ENCODE assay signal across 7 cellular contexts in genomic region chr12:116533343-116534248, GRCh38. TPM values are rescaled to one million over a fixed set of nuclear protein-coding genes. Genes with fewer than 3 reads are reported as not detected.
DNase-seq lines count a peak whose midpoint lies in the region; ATAC-seq and TF ChIP-seq lines count a peak whose summit lies in the region.

No MANE protein-coding gene starts in this region.

- H3K9me3 Mint-ChIP-seq in activated CD8-positive, alpha-beta T cell treated with anti-CD3 and anti-CD28 coated beads for 36 hours = no peaks in the 10 kb centered on the region

- H3K36me3 ChIP-seq in ectodermal cell (ENCODE audit: control insufficient read depth, insufficient read depth, low read length) = no peaks in the 10 kb centered on the region
- no peaks in the 10 kb centered on the region for H3K36me3 ChIP-seq in lung (ENCODE audit: control insufficient read depth in 2 of 2, insufficient read depth in 2 of 2, low read length in 2 of 2)

- peaks cover 3% of the 10 kb centered on the region for H3K27me3 Mint-ChIP-seq in activated CD8-positive, alpha-beta T cell treated with anti-CD3 and anti-CD28 coated beads for 36 hours

- peaks cover 32% of the 10 kb centered on the region for H3K4me1 Mint-ChIP-seq in activated CD8-positive, alpha-beta T cell treated with anti-CD3 and anti-CD28 coated beads for 36 hours (ENCODE audit: low read depth)

- no peaks in the 10 kb centered on the region for H3K9me3 ChIP-seq in ectodermal cell (ENCODE audit: control insufficient read depth, low read length)
- H3K9me3 ChIP-seq in lung (ENCODE audit: control insufficient read depth in 2 of 2, insufficient read depth in 1 of 2, low read length in 1 of 2) = no peaks in the 10 kb centered on the region

- CTCF ChIA-PET in activated CD8-positive, alpha-beta T cell treated with anti-CD3 and anti-CD28 coated beads for 36 hours (lab: Charles Lee) = interaction anchor here (0.6 to 1.3 kb wide), 2 partner anchors 26 to 504 kb away, joined by 3 to 6 read pairs; partner anchors contain the start of gene MAP1LC3B2

- peak overlapping the region; percentile 68 for H3K4me3 Mint-ChIP-seq in activated CD8-positive, alpha-beta T cell treated with anti-CD3 and anti-CD28 coated beads for 36 hours

- ATAC-seq in GM18867 (IDR thresholded peaks at IDR 0.05; ENCODE audit: unreplicated experiment) = peak; percentile 51
- ATAC-seq in HG03196 (IDR thresholded peaks at IDR 0.05; ENCODE audit: unreplicated experiment) = peak; percentile 47
- ATAC-seq in activated CD8-positive, alpha-beta T cell treated with anti-CD3 and anti-CD28 coated beads for 36 hours = peak; percentile 96
- ATAC-seq in lung (ENCODE audit: insufficient read depth, low FRiP score) = peak; percentile 90

- TF ChIP-seq CTCF in activated CD8-positive, alpha-beta T cell treated with anti-CD3 and anti-CD28 coated beads for 36 hours (IDR thresholded peaks at IDR 0.05) = no peak
- TF ChIP-seq CTCF in lung (IDR thresholded peaks at IDR 0.05; ENCODE audit: control extremely low read depth, extremely low read depth) = no peak

- POLR2A ChIA-PET in activated CD8-positive, alpha-beta T cell treated with anti-CD3 and anti-CD28 coated beads for 36 hours (lab: Charles Lee) = interaction anchor here (0.8 to 2.2 kb wide), 3 partner anchors 14 to 26 kb away, joined by 3 to 10 read pairs (median 3); partner anchors contain the start of gene MAP1LC3B2

- intact Hi-C loops in activated CD8-positive, alpha-beta T cell treated with anti-CD3 and anti-CD28 coated beads for 36 hours (cut with micrococcal nuclease) = no loop called here

- H3K36me3 Mint-ChIP-seq in activated CD8-positive, alpha-beta T cell treated with anti-CD3 and anti-CD28 coated beads for 36 hours (ENCODE audit: low read depth) = no peaks in the 10 kb centered on the region

- peak overlapping the region; percentile 61 for H3K27ac ChIP-seq in ectodermal cell (ENCODE audit: insufficient read depth, low read depth, low read length, poor library complexity, severe bottlenecking)
- no peak overlapping the region for H3K27ac ChIP-seq in lung (ENCODE audit: low read depth in 1 of 2, low read length in 1 of 2)

- 0% methylated on average over 28 of the region's 32 CpGs for WGBS in ectodermal cell, 2 experiments
- WGBS in lung, 2 donors = 0 to 1% methylated on average over 32 of the region's 32 CpGs

- DNase-seq in NCI-H748 (lab: John Stamatoyannopoulos, UW; ENCODE audit: unreplicated experiment) (peak; percentile 74), lung (ENCODE audit: low spot score) (peak; percentile 74)
- DNase-seq in activated CD8-positive, alpha-beta T cell treated with anti-CD3 and anti-CD28 coated beads for 36 hours = peak; percentile 86
- DNase-seq in stimulated activated CD4-positive, alpha-beta T cell treated with anti-CD3 and anti-CD28 coated beads, TNF-alpha, amount 100 ng/mL, for 24 hours (ENCODE audit: low read depth in 3 of 3) = peak; percentile 48 to 76 (median 60)

- H3K4me1 ChIP-seq in ectodermal cell (ENCODE audit: control insufficient read depth, insufficient read depth, low read length) = peaks cover 14% of the 10 kb centered on the region
- peaks cover 3 to 15% of the 10 kb centered on the region in 2 donors for H3K4me1 ChIP-seq in lung (ENCODE audit: control insufficient read depth in 2 of 2, insufficient read depth in 2 of 2, low read length in 2 of 2)

- H3K27me3 ChIP-seq in ectodermal cell (ENCODE audit: control insufficient read depth, insufficient read depth, low read length, poor library complexity, severe bottlenecking) = no peaks in the 10 kb centered on the region
- no peaks in the 10 kb centered on the region for H3K27me3 ChIP-seq in lung (ENCODE audit: control insufficient read depth, insufficient read depth)

- H3K27ac Mint-ChIP-seq in activated CD8-positive, alpha-beta T cell treated with anti-CD3 and anti-CD28 coated beads for 36 hours = no peak overlapping the region

- H3K4me3 ChIP-seq in ectodermal cell (ENCODE audit: insufficient read depth, low read depth, low read length) = peak overlapping the region; percentile 63
- H3K4me3 ChIP-seq in lung = peak overlapping the region; percentile 21

RNA-seq across cellular contexts. Expression of gene MAP1LC3B2, which starts 25.6 kb away (rescaled TPM):
- 1 to 10 TPM; 1.9 to 3.1 TPM for total RNA-seq in activated CD8-positive, alpha-beta T cell treated with anti-CD3 and anti-CD28 coated beads for 36 hours
- polyA plus RNA-seq in ectodermal cell (2013, experiment 1 of 4) = 4.1 TPM
- polyA plus RNA-seq in ectodermal cell (2013, experiment 2 of 4) = 5.0 TPM
- 2.9 TPM for polyA plus RNA-seq in ectodermal cell (2013, experiment 3 of 4)
- 5.8 TPM for polyA plus RNA-seq in ectodermal cell (2013, experiment 4 of 4)
- 1 to 10 TPM in 1 of 2 donors, not detected in 1; 2.0 TPM for total RNA-seq in lung
- 1 to 10 TPM; 1.1 to 2.2 TPM for polyA plus RNA-seq in lung
